In genomic region chr2:74119912-74120825, GRCh38 we compare ENCODE assay signal across 8 cellular contexts. TPM values are rescaled to one million over a fixed set of nuclear protein-coding genes. Genes with fewer than 3 reads are reported as not detected.
DNase-seq lines count a peak whose midpoint lies in the region; ATAC-seq and TF ChIP-seq lines count a peak whose summit lies in the region.

No MANE protein-coding gene starts in this region.

- intact Hi-C loops in activated CD4-positive, alpha-beta T cell treated with anti-CD3 and anti-CD28 coated beads, Interleukin-2, amount 10 ng/mL, durations not matched to agents 24 days and 14 days (cut with micrococcal nuclease) = loop anchor here (1.0 to 5.0 kb wide), 5 partner anchors 27 to 888 kb away; partner anchors contain the start of genes BOLA3, CCT7, PRADC1 and TPRKB
- intact Hi-C loops in left lung (cut with DNase I) = no loop called here

- H3K27ac ChIP-seq in left lung = peak overlapping the region; percentile 68 to 88

- peaks cover 9% of the 10 kb centered on the region for H3K4me1 Mint-ChIP-seq in activated CD4-positive, alpha-beta T cell treated with anti-CD3 and anti-CD28 coated beads, Interleukin-2, amount 10 ng/mL, durations not matched to agents 24 days and 14 days

- peaks cover 17% of the 10 kb centered on the region for H3K9me3 Mint-ChIP-seq in activated CD4-positive, alpha-beta T cell treated with anti-CD3 and anti-CD28 coated beads, Interleukin-2, amount 10 ng/mL, durations not matched to agents 24 days and 14 days

- peaks cover 8% of the 10 kb centered on the region for H3K36me3 Mint-ChIP-seq in activated CD4-positive, alpha-beta T cell treated with anti-CD3 and anti-CD28 coated beads, Interleukin-2, amount 10 ng/mL, durations not matched to agents 24 days and 14 days (ENCODE audit: low read depth)

- H3K27me3 ChIP-seq in left lung = no peaks in the 10 kb centered on the region

- H3K4me3 ChIP-seq in AG09309 (ENCODE audit: control insufficient read depth, low read depth, low read length) (peak overlapping the region; percentile 66), left lung (peak overlapping the region; percentile 53 to 61)

- peaks cover 0 to 21% of the 10 kb centered on the region in 2 donors for H3K9me3 ChIP-seq in left lung

- peak; percentile 36 for TF ChIP-seq CTCF in AG09309 (IDR thresholded peaks at IDR 0.05; ENCODE audit: control insufficient read depth, insufficient read depth, low read depth, low read length, missing control alignments)
- TF ChIP-seq CTCF in left lung (IDR thresholded peaks at IDR 0.05) = peak; percentile 44 to 58

- peak overlapping the region; percentile 92 for H3K27ac Mint-ChIP-seq in activated CD4-positive, alpha-beta T cell treated with anti-CD3 and anti-CD28 coated beads, Interleukin-2, amount 10 ng/mL, durations not matched to agents 24 days and 14 days

- peak overlapping the region; percentile 88 for H3K4me3 Mint-ChIP-seq in activated CD4-positive, alpha-beta T cell treated with anti-CD3 and anti-CD28 coated beads, Interleukin-2, amount 10 ng/mL, durations not matched to agents 24 days and 14 days

- H3K27me3 Mint-ChIP-seq in activated CD4-positive, alpha-beta T cell treated with anti-CD3 and anti-CD28 coated beads, Interleukin-2, amount 10 ng/mL, durations not matched to agents 24 days and 14 days = peaks cover 7% of the 10 kb centered on the region

- DNase-seq in AG09309 (ENCODE audit: low read depth) (no peak), NCI-H345 (lab: John Stamatoyannopoulos, UW) (peak; percentile 90), dedifferentiated amniotic fluid mesenchymal stem cell (ENCODE audit: extremely low spot score) (peak; percentile 68), left lung (peak; percentile 81 to 95)
- DNase-seq in activated CD4-positive, alpha-beta T cell treated with anti-CD3 and anti-CD28 coated beads, Interleukin-2, amount 10 ng/mL, durations not matched to agents 24 days and 14 days = peak; percentile 96
- peak; percentile 85 for DNase-seq in stimulated activated CD4-positive, alpha-beta T cell treated with anti-CD3 and anti-CD28 coated beads, Interleukin-4, amount 100 ng/mL, for 1 hour

- H3K4me1 ChIP-seq in left lung = peaks cover 0 to 6% of the 10 kb centered on the region in 2 donors

- peak; percentile 97 for ATAC-seq in GM18867 (IDR thresholded peaks at IDR 0.05; ENCODE audit: unreplicated experiment)
- ATAC-seq in HG03097 (IDR thresholded peaks at IDR 0.05; ENCODE audit: low FRiP score, unreplicated experiment) = peak; percentile 93
- ATAC-seq in left lung = peak; percentile 99

- no peaks in the 10 kb centered on the region for H3K36me3 ChIP-seq in left lung

RNA-seq across cellular contexts. Expression of gene BOLA3, which starts 27.5 kb away (rescaled TPM):
- 100 and 103 TPM in 2 replicates for total RNA-seq in activated CD4-positive, alpha-beta T cell treated with anti-CD3 and anti-CD28 coated beads, Interleukin-2, amount 10 ng/mL, durations not matched to agents 24 days and 14 days
- 10 to 100 TPM; 34.7 to 39.6 TPM for total RNA-seq in left lung

RNA-seq across cellular contexts. Expression of gene MOB1A, which starts 58.5 kb away (rescaled TPM):
- total RNA-seq in activated CD4-positive, alpha-beta T cell treated with anti-CD3 and anti-CD28 coated beads, Interleukin-2, amount 10 ng/mL, durations not matched to agents 24 days and 14 days = 203 and 204 TPM in 2 replicates
- 100 to 1,000 TPM; 120 to 154 TPM for total RNA-seq in left lung
